Comparison of ENCODE assay signal across 9 cellular contexts in genomic region chr9:125407432-125407973, GRCh38.
DNase-seq lines count a peak whose midpoint lies in the region; FAIRE-seq and TF ChIP-seq lines count a peak whose summit lies in the region.
"Had no signal": no experiment of that assay in that cellular context is flagged by ENCODE, and none has a peak within 500 bp of the region (broad histone marks: within the 10 kb centered on the region; RNA-seq: fewer than 3 reads in every experiment).

No MANE protein-coding gene starts in this region.

- peaks cover 11% of the 10 kb centered on the region; the same call in 1 of the 2 replicates for H3K23me2 ChIP-seq in H1 (ENCODE audit: low read depth, low read length)

- no peak overlapping the region for H4K5ac ChIP-seq in H1 (ENCODE audit: insufficient read length, low read depth, low read length)

- DNase-seq in H1 (ENCODE audit: low read depth in 1 of 2, low spot score in 2 of 2) = no peak
- DNase-seq in osteoblast (ENCODE audit: insufficient read length, low spot score, missing footprints) = no peak
- no peak for DNase-seq in AG08395 (ENCODE audit: low spot score)
- DNase-seq in NCI-H446 (lab: John Stamatoyannopoulos, UW) = no peak
- no peak for DNase-seq in GM19239 (ENCODE audit: insufficient read length, low spot score)
- DNase-seq in stimulated activated CD4-positive, alpha-beta T cell treated with anti-CD3 and anti-CD28 coated beads, Interleukin-4, amount 100 ng/mL, for 1 hour = no peak

- WGBS in H1 (ENCODE audit: extremely low coverage in 1 of 2, insufficient coverage in 1 of 2, insufficient read length in 1 of 2, insufficient replicate concordance in 2 of 2, low coverage in 1 of 2, low lambda C conversion rate in 2 of 2, missing lambda C conversion rate in 1 of 2), 2 experiments = 68% methylated on average over 8 of the region's 17 CpGs; no CpG with 5 or more reads in 1 of the 2 experiments

- H2BK20ac ChIP-seq in H1 (ENCODE audit: low read length) = no peak overlapping the region

- H3K56ac ChIP-seq in H1 (replicated peaks; ENCODE audit: insufficient read length, low read depth, low read length) = no peak overlapping the region

- no peak for TF ChIP-seq EP300 in H1 (IDR thresholded peaks at IDR 0.05; ENCODE audit: borderline replicate concordance in 1 of 2, low read depth in 2 of 2, low read length in 2 of 2)

- H3K4ac ChIP-seq in H1 (replicated peaks; ENCODE audit: insufficient read length, low read depth, low read length) = no peak overlapping the region

- H3K9me3 ChIP-seq in H1 (ENCODE audit: insufficient read depth in 2 of 2, low read depth in 1 of 2, low read length in 1 of 2) (no peaks in the 10 kb centered on the region), osteoblast (ENCODE audit: low read depth, low read length) (no peaks in the 10 kb centered on the region)

- H3K9ac ChIP-seq in KMS-11 = peak overlapping the region; percentile 19; the same call in 1 of the 2 replicates
- H3K9ac ChIP-seq in H1 (replicated peaks in 1 of 4; ENCODE audit: extremely low read depth in 1 of 4, low read depth in 3 of 4, low read length in 3 of 4) = peak overlapping the region in 1 of 4 experiments; percentile 5; a peak in 1 of 7 replicates

- H2BK15ac ChIP-seq in H1 (ENCODE audit: low read length) = no peak overlapping the region

- H2AFZ ChIP-seq in KMS-11 (ENCODE audit: low read depth) = peak overlapping the region; percentile 65
- H2AFZ ChIP-seq in H1 (ENCODE audit: low read length) = no peak overlapping the region
- peak overlapping the region; percentile 85 for H2AFZ ChIP-seq in osteoblast (ENCODE audit: low read length)

- H3K14ac ChIP-seq in H1 (ENCODE audit: insufficient read length) = no peak overlapping the region

- H3K27ac ChIP-seq in KMS-11 (no peak overlapping the region), H1 (ENCODE audit: low read depth, low read length) (no peak overlapping the region), osteoblast (ENCODE audit: low read depth, low read length) (no peak overlapping the region)

- H3K79me2 ChIP-seq in KMS-11 (ENCODE audit: insufficient read depth, low read depth) (no peaks in the 10 kb centered on the region), H1 (ENCODE audit: control insufficient read depth in 1 of 2, insufficient read depth in 2 of 2, low read length in 2 of 2) (no peaks in the 10 kb centered on the region), osteoblast (ENCODE audit: insufficient read depth, low read length) (no peaks in the 10 kb centered on the region)

- no peak overlapping the region for H2BK120ac ChIP-seq in H1 (replicated peaks; ENCODE audit: low read depth, low read length)

- no peak overlapping the region for H2BK5ac ChIP-seq in H1 (ENCODE audit: low read depth, low read length)

- no peak overlapping the region for H2BK12ac ChIP-seq in H1 (ENCODE audit: low read depth, low read length)

- H4K8ac ChIP-seq in H1 (ENCODE audit: extremely low read depth, insufficient read depth, low read length) = peak overlapping the region; percentile 86

- H3K36me3 ChIP-seq in KMS-11 (ENCODE audit: insufficient read depth) (no peaks in the 10 kb centered on the region), H1 (ENCODE audit: control insufficient read depth in 2 of 4, insufficient read depth in 4 of 4, low read length in 3 of 4) (no peaks in the 10 kb centered on the region), osteoblast (ENCODE audit: insufficient read depth, low read length) (no peaks in the 10 kb centered on the region)

- no peaks in the 10 kb centered on the region for H3K27me3 ChIP-seq in KMS-11 (ENCODE audit: insufficient read depth, low read depth)
- H3K27me3 ChIP-seq in H1 (replicated peaks in 1 of 4; ENCODE audit: control insufficient read depth in 3 of 4, extremely low read depth in 1 of 4, insufficient read depth in 3 of 4, low read length in 3 of 4) = peaks cover 0 to 13% (median 7%) of the 10 kb centered on the region in 4 experiments; a peak in 5 of 7 replicates
- no peaks in the 10 kb centered on the region for H3K27me3 ChIP-seq in osteoblast (ENCODE audit: insufficient read depth, low read length)

- peak overlapping the region; percentile 60; the same call in 1 of the 2 replicates for H3K18ac ChIP-seq in H1 (ENCODE audit: extremely low read depth, low read length)

- CTCF ChIA-PET in H1 (lab: Charles Lee; ENCODE audit: partially characterized antibody) = interaction anchor here (0.5 to 3.9 kb wide), 45 partner anchors 8 to 991 kb away, joined by 3 to 14 read pairs (median 4); no protein-coding TSS in a partner anchor

- no peaks in the 10 kb centered on the region for H3K79me1 ChIP-seq in H1 (ENCODE audit: low read depth, low read length)

- FAIRE-seq in H1 (lab: Jason Lieb, UNC) (no peak), GM19239 (lab: Jason Lieb, UNC) (no peak)
- FAIRE-seq: colon had no signal

- H3K4me2 ChIP-seq in KMS-11 (peak overlapping the region; percentile 78), H1 (ENCODE audit: insufficient read depth in 1 of 2, low read depth in 2 of 2, low read length in 2 of 2) (peak overlapping the region; percentile 40 to 86; a peak in 3 of 4 replicates), osteoblast (ENCODE audit: insufficient read depth, low read length) (peak overlapping the region; percentile 85)

- POLR2A ChIA-PET in H1 (lab: Charles Lee; ENCODE audit: partially characterized antibody) = interaction anchor here (0.6 to 1.0 kb wide), 3 partner anchors 14 to 251 kb away, joined by 3 to 4 read pairs (median 3); no protein-coding TSS in a partner anchor

- H4K91ac ChIP-seq in H1 (replicated peaks; ENCODE audit: insufficient read length, low read length) = peak overlapping the region; percentile 40

- H3K4me3 ChIP-seq in GM08714 (ENCODE audit: low read length) = peak overlapping the region; percentile 58; the same call in 1 of the 2 replicates
- H3K4me3 ChIP-seq in KMS-11 (IDR thresholded peaks at IDR 0.05; ENCODE audit: insufficient read depth, low read depth, low read length) = no peak overlapping the region
- H3K4me3 ChIP-seq in H1 (ENCODE audit: extremely low read depth in 1 of 4, insufficient read depth in 2 of 4, low read depth in 3 of 4, low read length in 4 of 4) = peak overlapping the region in 3 of 4 experiments; percentile 50 to 69 (median 55); a peak in 6 of 8 replicates
- H3K4me3 ChIP-seq in osteoblast (ENCODE audit: insufficient read depth, low read length) = peak overlapping the region; percentile 79

- H4K20me1 ChIP-seq in KMS-11 (ENCODE audit: insufficient read depth) = no peaks in the 10 kb centered on the region
- H4K20me1 ChIP-seq in H1 (replicated peaks in 1 of 2; ENCODE audit: control insufficient read depth in 1 of 2, insufficient read depth in 2 of 2, low read length in 2 of 2) = peaks cover 0 to 8% of the 10 kb centered on the region in 2 experiments
- H4K20me1 ChIP-seq in osteoblast (ENCODE audit: insufficient read depth, low read length) = no peaks in the 10 kb centered on the region

- H3K4me1 ChIP-seq in KMS-11 (ENCODE audit: low read depth, poor library complexity, severe bottlenecking) (no peaks in the 10 kb centered on the region), H1 (replicated peaks in 1 of 4; ENCODE audit: control insufficient read depth in 3 of 4, insufficient read depth in 4 of 4, low read length in 3 of 4) (peaks cover 0 to 2% (median 0%) of the 10 kb centered on the region in 4 experiments; a peak in 2 of 7 replicates), osteoblast (ENCODE audit: insufficient read depth, low read length) (no peaks in the 10 kb centered on the region)

- no peak for TF ChIP-seq POLR2A in H1 (IDR thresholded peaks at IDR 0.05; ENCODE audit: control extremely low read depth in 1 of 2, low read depth in 2 of 2, low read length in 2 of 2)

- no peak overlapping the region for H2AK5ac ChIP-seq in H1 (ENCODE audit: low read depth, low read length)

- no peak for TF ChIP-seq CTCF in KMS-11 (conservative IDR thresholded peaks at IDR 0.05; ENCODE audit: low read depth, low read length)
- no peak for TF ChIP-seq CTCF in H1 (IDR thresholded peaks at IDR 0.05; ENCODE audit: control extremely low read depth in 1 of 3, insufficient read depth in 1 of 3, low read depth in 1 of 3, low read length in 3 of 3)
- no peak for TF ChIP-seq CTCF in osteoblast (IDR thresholded peaks at IDR 0.05; ENCODE audit: extremely low read depth, low read depth, low read length)

- no peak overlapping the region for H3K23ac ChIP-seq in H1 (ENCODE audit: insufficient read length)

- no peak for TF ChIP-seq RAD21 in H1 (IDR thresholded peaks at IDR 0.05 in 1 of 2, conservative IDR thresholded peaks at IDR 0.05 in 1 of 2; ENCODE audit: low read depth in 2 of 2, low read length in 2 of 2)

TF ChIP-seq in H1, 55 proteins besides CTCF, POLR2A, EP300 and RAD21:
- no peak for TF ChIP-seq FOSL1 (IDR thresholded peaks at IDR 0.05; ENCODE audit: insufficient read depth, low read depth, low read length)
- TF ChIP-seq CHD1 (IDR thresholded peaks at IDR 0.05; ENCODE audit: low read depth, low read length) = no peak
- no peak for TF ChIP-seq CHD2 (IDR thresholded peaks at IDR 0.05; ENCODE audit: low read length)
- no peak for TF ChIP-seq PHF8 (conservative IDR thresholded peaks at IDR 0.05; ENCODE audit: low read depth, low read length)
- no peak for TF ChIP-seq SIRT6 (IDR thresholded peaks at IDR 0.05; ENCODE audit: low read length)
- TF ChIP-seq JUN (IDR thresholded peaks at IDR 0.05; ENCODE audit: low read depth, low read length) = no peak
- no peak for TF ChIP-seq SRF (IDR thresholded peaks at IDR 0.05; ENCODE audit: low read depth, low read length)
- no peak for TF ChIP-seq ATF3 (IDR thresholded peaks at IDR 0.05; ENCODE audit: insufficient read depth, low read depth, low read length)
- no peak for TF ChIP-seq CEBPB (IDR thresholded peaks at IDR 0.05; ENCODE audit: low read depth, low read length)
- TF ChIP-seq E2F6 (IDR thresholded peaks at IDR 0.05) = no peak; the same call in 1 of the 2 replicates
